Comparison of ENCODE assay signal across 13 cellular contexts in the genomic region with DNA sequence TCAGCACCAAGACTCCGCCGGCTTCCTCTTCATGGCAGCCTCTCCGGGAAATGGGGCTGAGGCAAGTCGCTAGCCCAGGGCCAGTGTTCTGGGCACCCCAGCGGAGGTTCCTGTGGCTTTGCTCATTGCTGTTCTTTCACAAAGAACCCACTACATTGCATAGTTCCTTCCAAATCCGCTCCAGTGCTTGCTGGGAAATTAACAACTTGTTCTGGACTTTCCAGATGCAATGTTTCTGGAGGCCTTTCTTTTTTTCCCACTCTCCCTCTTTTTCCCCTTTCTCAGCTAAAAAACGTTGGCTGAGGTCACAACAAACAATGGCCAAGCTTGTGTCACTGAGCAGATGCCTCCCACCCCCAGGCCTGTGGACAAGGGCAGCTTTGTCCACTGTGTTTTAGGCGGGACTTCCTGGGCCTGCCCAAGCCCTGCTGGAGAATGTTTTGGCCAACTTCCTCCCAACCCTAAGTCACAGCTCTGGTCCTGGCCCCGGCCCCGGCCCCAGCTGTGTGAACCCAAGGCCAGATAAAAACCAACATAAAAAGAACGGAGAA.
DNase-seq lines count a peak whose midpoint lies in the region; ATAC-seq and TF ChIP-seq lines count a peak whose summit lies in the region.
"Had no signal": no experiment of that assay in that cellular context is flagged by ENCODE, and none has a peak within 500 bp of the region (broad histone marks: within the 10 kb centered on the region; RNA-seq: fewer than 3 reads in every experiment).

No MANE protein-coding gene starts in this region.

- H3K36me3 Mint-ChIP-seq in CD14-positive monocyte: peaks cover 29 to 39% of the 10 kb centered on the region in 2 donors
- no peaks in the 10 kb centered on the region for H3K36me3 Mint-ChIP-seq in activated T-helper 1 cell treated with anti-CD3 and anti-CD28 coated beads, Interleukin-12 subunit alpha, Interleukin-12 subunit beta, Interleukin-2, Interleukin-4 antibody, amounts not matched to agents 30 ng/mL and 10 ng/mL and 1 ng/mL, durations not matched to agents 14 hours and 24 hours and 36 hours (ENCODE audit: low read depth)

- H3K27me3 ChIP-seq in ectodermal cell (ENCODE audit: control insufficient read depth, insufficient read depth, low read length, poor library complexity, severe bottlenecking) (no peaks in the 10 kb centered on the region), lower lobe of right lung (ENCODE audit: low read depth) (peaks cover 12% of the 10 kb centered on the region)

- no peaks in the 10 kb centered on the region for H3K9me3 ChIP-seq in ectodermal cell (ENCODE audit: control insufficient read depth, low read length)
- no peaks in the 10 kb centered on the region for H3K9me3 ChIP-seq in lower lobe of right lung

- H3K4me1 ChIP-seq in ectodermal cell (ENCODE audit: control insufficient read depth, insufficient read depth, low read length) (peaks cover 12% of the 10 kb centered on the region), lower lobe of right lung (peaks cover 32% of the 10 kb centered on the region)

- DNase-seq in CD14-positive monocyte (ENCODE audit: low spot score): peak; percentile 68
- peak; percentile 77 for DNase-seq in lower lobe of right lung
- peak; percentile 88 for DNase-seq in sciatic nerve (ENCODE audit: low spot score)
- no peak for DNase-seq in NCI-H1417 (lab: John Stamatoyannopoulos, UW)
- DNase-seq in retina: no peak
- DNase-seq in activated T-helper 1 cell treated with anti-CD3 and anti-CD28 coated beads, Interleukin-12 subunit alpha, Interleukin-12 subunit beta, Interleukin-2, Interleukin-4 antibody, amounts not matched to agents 30 ng/mL and 10 ng/mL and 1 ng/mL, durations not matched to agents 14 hours and 24 hours and 36 hours (ENCODE audit: low spot score): no peak
- DNase-seq: activated T-cell treated with anti-CD3 and anti-CD28 coated beads, Interleukin-2, amount 50 U/mL, for 48 hours; effector memory CD8-positive, alpha-beta T cell; immature natural killer cell; stimulated activated CD4-positive, alpha-beta T cell treated with anti-CD3 and anti-CD28 coated beads, Interleukin-15, amount 100 ng/mL, for 24 hours; T1000 had no signal

- H3K27ac Mint-ChIP-seq in CD14-positive monocyte: peak overlapping the region; percentile 96 to 99 (median 97)
- no peak overlapping the region for H3K27ac Mint-ChIP-seq in activated T-helper 1 cell treated with anti-CD3 and anti-CD28 coated beads, Interleukin-12 subunit alpha, Interleukin-12 subunit beta, Interleukin-2, Interleukin-4 antibody, amounts not matched to agents 30 ng/mL and 10 ng/mL and 1 ng/mL, durations not matched to agents 14 hours and 24 hours and 36 hours

- H3K27ac ChIP-seq in ectodermal cell (ENCODE audit: insufficient read depth, low read depth, low read length, poor library complexity, severe bottlenecking) (peak overlapping the region; percentile 73), lower lobe of right lung (peak overlapping the region; percentile 84)

- H3K4me3 ChIP-seq in ectodermal cell (ENCODE audit: insufficient read depth, low read depth, low read length) (no peak overlapping the region), lower lobe of right lung (peak overlapping the region; percentile 36)

- H3K4me3 Mint-ChIP-seq in CD14-positive monocyte: peak overlapping the region; percentile 74 to 93
- no peak overlapping the region for H3K4me3 Mint-ChIP-seq in activated T-helper 1 cell treated with anti-CD3 and anti-CD28 coated beads, Interleukin-12 subunit alpha, Interleukin-12 subunit beta, Interleukin-2, Interleukin-4 antibody, amounts not matched to agents 30 ng/mL and 10 ng/mL and 1 ng/mL, durations not matched to agents 14 hours and 24 hours and 36 hours
- H3K4me3 Mint-ChIP-seq: effector memory CD8-positive, alpha-beta T cell; immature natural killer cell had no signal

- no peaks in the 10 kb centered on the region for H3K36me3 ChIP-seq in ectodermal cell (ENCODE audit: control insufficient read depth, insufficient read depth, low read length)
- no peaks in the 10 kb centered on the region for H3K36me3 ChIP-seq in lower lobe of right lung

- peaks cover 0 to 6% (median 0%) of the 10 kb centered on the region in 3 donors for H3K27me3 Mint-ChIP-seq in CD14-positive monocyte (ENCODE audit: low read depth in 3 of 3)
- no peaks in the 10 kb centered on the region for H3K27me3 Mint-ChIP-seq in activated T-helper 1 cell treated with anti-CD3 and anti-CD28 coated beads, Interleukin-12 subunit alpha, Interleukin-12 subunit beta, Interleukin-2, Interleukin-4 antibody, amounts not matched to agents 30 ng/mL and 10 ng/mL and 1 ng/mL, durations not matched to agents 14 hours and 24 hours and 36 hours (ENCODE audit: insufficient read depth)
- H3K27me3 Mint-ChIP-seq: effector memory CD8-positive, alpha-beta T cell had no signal

- H3K4me1 Mint-ChIP-seq in CD14-positive monocyte: peaks cover 92% of the 10 kb centered on the region
- no peaks in the 10 kb centered on the region for H3K4me1 Mint-ChIP-seq in activated T-helper 1 cell treated with anti-CD3 and anti-CD28 coated beads, Interleukin-12 subunit alpha, Interleukin-12 subunit beta, Interleukin-2, Interleukin-4 antibody, amounts not matched to agents 30 ng/mL and 10 ng/mL and 1 ng/mL, durations not matched to agents 14 hours and 24 hours and 36 hours (ENCODE audit: low read depth)

- 89 to 92% methylated on average over 11 of the region's 11 CpGs for WGBS in ectodermal cell, 2 experiments

- ATAC-seq in lower lobe of right lung (peak; percentile 68 to 78), sciatic nerve (peak; percentile 94), GM21528 (IDR thresholded peaks at IDR 0.05; ENCODE audit: low FRiP score, unreplicated experiment) (no peak)
- ATAC-seq: effector memory CD8-positive, alpha-beta T cell had no signal

- intact Hi-C loops in CD14-positive monocyte (cut with micrococcal nuclease): no loop called here
- intact Hi-C loops in lower lobe of right lung (cut with DNase I): no loop called here
- intact Hi-C loops in sciatic nerve (cut with DNase I): loop anchor here (10.0 kb wide), 1 partner anchor 88 kb away; no protein-coding TSS in a partner anchor
- intact Hi-C loops in activated T-helper 1 cell treated with anti-CD3 and anti-CD28 coated beads, Interleukin-12 subunit alpha, Interleukin-12 subunit beta, Interleukin-2, Interleukin-4 antibody, amounts not matched to agents 30 ng/mL and 10 ng/mL and 1 ng/mL, durations not matched to agents 14 hours and 24 hours and 36 hours (cut with micrococcal nuclease): no loop called here

- H3K9me3 Mint-ChIP-seq in CD14-positive monocyte: peaks cover 0 to 5% (median 2%) of the 10 kb centered on the region in 7 donors
- no peaks in the 10 kb centered on the region for H3K9me3 Mint-ChIP-seq in activated T-helper 1 cell treated with anti-CD3 and anti-CD28 coated beads, Interleukin-12 subunit alpha, Interleukin-12 subunit beta, Interleukin-2, Interleukin-4 antibody, amounts not matched to agents 30 ng/mL and 10 ng/mL and 1 ng/mL, durations not matched to agents 14 hours and 24 hours and 36 hours
- H3K9me3 Mint-ChIP-seq: effector memory CD8-positive, alpha-beta T cell; immature natural killer cell had no signal

- TF ChIP-seq CTCF in CD14-positive monocyte (IDR thresholded peaks at IDR 0.05) (no peak), lower lobe of right lung (IDR thresholded peaks at IDR 0.05) (no peak)

Comparison
In these comparisons a context has a peak if more than half of its experiments do, and no peak if none do; other contexts are left out.
1. DNase-seq: peak in CD14-positive monocyte (single experiment), lower lobe of right lung (single experiment) and sciatic nerve (single experiment); none in NCI-H1417 (0 of 3), retina (single experiment) and activated T-helper 1 cell treated with anti-CD3 and anti-CD28 coated beads, Interleukin-12 subunit alpha, Interleukin-12 subunit beta, Interleukin-2, Interleukin-4 antibody, amounts not matched to agents 30 ng/mL and 10 ng/mL and 1 ng/mL, durations not matched to agents 14 hours and 24 hours and 36 hours (single experiment).